ENCODE assay signal across 22 cellular contexts in genomic region chr16:89065445-89065795, GRCh38.
"Had no signal": no experiment of that assay in that cellular context is flagged by ENCODE, and none has a peak within 500 bp of the region (broad histone marks: within the 10 kb centered on the region; RNA-seq: fewer than 3 reads in every experiment).

No MANE protein-coding gene starts in this region.

- H3K9me3 Mint-ChIP-seq: activated naive CD8-positive, alpha-beta T cell treated with anti-CD3 and anti-CD28 coated beads, Interleukin-2, amount 10 ng/mL, durations not matched to agents 7 days and 5 days; activated T-cell treated with anti-CD3 and anti-CD28 coated beads, Interleukin-2, amount 50 U/mL, for 4 hours; activated T-helper 2 cell treated with anti-CD3 and anti-CD28 coated beads, Interferon-gamma antibody, Interleukin-2, Interleukin-4, amounts not matched to agents 10 μg/mL and 5 μg/mL and 100 μg/mL, durations not matched to agents 14 hours and 24 hours and 36 hours; effector memory CD8-positive, alpha-beta T cell; nephron had no signal

- H3K4me1 ChIP-seq: breast epithelium, pancreas, psoas muscle, right atrium auricular region, uterus had no signal

- H3K27me3 Mint-ChIP-seq: activated naive CD8-positive, alpha-beta T cell treated with anti-CD3 and anti-CD28 coated beads, Interleukin-2, amount 10 ng/mL, durations not matched to agents 7 days and 5 days had no signal

- H3K27ac ChIP-seq: breast epithelium, colonic mucosa, dorsolateral prefrontal cortex, pancreas, psoas muscle, right atrium auricular region, uterus had no signal

- H3K27ac Mint-ChIP-seq: activated naive CD8-positive, alpha-beta T cell treated with anti-CD3 and anti-CD28 coated beads, Interleukin-2, amount 10 ng/mL, durations not matched to agents 7 days and 5 days; activated T-helper 2 cell treated with anti-CD3 and anti-CD28 coated beads, Interferon-gamma antibody, Interleukin-2, Interleukin-4, amounts not matched to agents 10 μg/mL and 5 μg/mL and 100 μg/mL, durations not matched to agents 14 hours and 24 hours and 36 hours; effector memory CD8-positive, alpha-beta T cell; nephron had no signal

- DNase-seq: activated CD4-positive, alpha-beta T cell treated with anti-CD3 and anti-CD28 coated beads for 4 hours; activated CD4-positive, alpha-beta T cell treated with anti-CD3 and anti-CD28 coated beads, Interleukin-2, amount 50 U/mL, for 48 hours; activated CD8-positive, alpha-beta memory T cell treated with anti-CD3 and anti-CD28 coated beads, Interleukin-2, amount 50 U/mL, for 48 hours; activated naive CD4-positive, alpha-beta T cell; activated naive CD8-positive, alpha-beta T cell treated with anti-CD3 and anti-CD28 coated beads, Interleukin-2, amount 10 ng/mL, durations not matched to agents 7 days and 5 days; activated T-cell treated with anti-CD3 and anti-CD28 coated beads, Interleukin-2, amount 50 U/mL, for 4 hours; amniotic stem cell; colonic mucosa; dorsolateral prefrontal cortex; effector memory CD8-positive, alpha-beta T cell; foreskin melanocyte; glutamatergic neuron; hippocampal formation; psoas muscle; stimulated activated CD4-positive, alpha-beta T cell treated with anti-CD3 and anti-CD28 coated beads, Interleukin-12 subunit alpha, Interleukin-12 subunit beta, amount 100 ng/mL, for 4 hours; trophoblast cell; uterus had no signal

- ATAC-seq: activated T-cell treated with anti-CD3 and anti-CD28 coated beads, Interleukin-2, amount 50 U/mL, for 4 hours; effector memory CD8-positive, alpha-beta T cell; pancreas; psoas muscle had no signal

- H3K27me3 ChIP-seq: colonic mucosa, pancreas, right atrium auricular region, uterus had no signal

- H3K4me3 Mint-ChIP-seq: activated naive CD8-positive, alpha-beta T cell treated with anti-CD3 and anti-CD28 coated beads, Interleukin-2, amount 10 ng/mL, durations not matched to agents 7 days and 5 days; activated T-cell treated with anti-CD3 and anti-CD28 coated beads, Interleukin-2, amount 50 U/mL, for 4 hours; effector memory CD8-positive, alpha-beta T cell; nephron had no signal

- H3K4me3 ChIP-seq: breast epithelium, colonic mucosa, dorsolateral prefrontal cortex, pancreas, psoas muscle, right atrium auricular region, uterus had no signal

- H3K4me1 Mint-ChIP-seq: activated naive CD8-positive, alpha-beta T cell treated with anti-CD3 and anti-CD28 coated beads, Interleukin-2, amount 10 ng/mL, durations not matched to agents 7 days and 5 days; nephron had no signal

- H3K36me3 Mint-ChIP-seq: activated naive CD8-positive, alpha-beta T cell treated with anti-CD3 and anti-CD28 coated beads, Interleukin-2, amount 10 ng/mL, durations not matched to agents 7 days and 5 days had no signal

- H3K9me3 ChIP-seq: breast epithelium, colonic mucosa, pancreas, psoas muscle, right atrium auricular region, uterus had no signal

- H3K36me3 ChIP-seq: breast epithelium, colonic mucosa, pancreas, right atrium auricular region, uterus had no signal
